In the genomic region with DNA sequence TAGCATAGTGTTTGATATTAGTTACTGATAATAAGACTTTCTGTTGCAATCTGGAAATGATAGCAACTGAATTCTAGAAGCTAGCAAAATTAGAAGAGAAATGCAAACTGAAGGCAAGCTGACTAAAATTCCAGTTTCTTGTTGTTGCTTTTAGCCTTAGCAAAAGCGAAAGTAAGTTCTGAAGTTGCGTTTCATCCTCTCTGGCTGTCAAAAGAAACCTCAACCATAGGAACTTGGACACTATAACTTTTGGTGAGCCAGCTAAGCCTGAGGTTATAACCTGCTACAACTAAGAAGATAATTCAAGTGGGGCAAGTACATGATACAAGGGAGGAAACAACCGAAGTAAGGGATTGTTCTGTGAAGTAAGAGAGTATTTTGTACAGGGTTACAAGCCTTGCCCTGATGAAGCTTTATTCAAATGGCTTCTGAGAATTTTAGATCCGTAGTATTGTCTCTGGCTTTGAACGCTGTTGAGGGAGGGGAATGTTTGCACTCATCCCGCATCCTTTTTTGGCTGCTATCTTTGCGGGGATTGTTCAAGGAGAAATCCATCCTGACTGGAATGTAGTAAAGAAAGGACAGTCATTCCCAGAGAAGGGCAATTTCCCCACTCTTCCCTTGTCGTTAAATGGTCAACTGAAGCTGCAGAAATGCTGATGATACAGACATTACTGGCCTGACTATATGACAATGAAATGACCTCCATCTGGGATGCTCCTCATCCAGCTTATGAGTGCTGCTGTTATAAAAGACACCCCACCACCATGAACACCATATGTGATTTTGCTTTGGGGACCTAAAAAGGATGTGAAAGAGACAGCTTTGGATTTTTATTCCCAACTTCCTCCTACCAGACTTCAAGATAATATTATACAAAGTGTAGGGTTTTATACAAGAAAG, we compare ENCODE assay signal across 9 cellular contexts. TPM values are rescaled to one million over a fixed set of nuclear protein-coding genes. Genes with fewer than 3 reads are reported as not detected.
DNase-seq lines count a peak whose midpoint lies in the region; ATAC-seq and TF ChIP-seq lines count a peak whose summit lies in the region.
"Had no signal": no experiment of that assay in that cellular context is flagged by ENCODE, and none has a peak within 500 bp of the region (broad histone marks: within the 10 kb centered on the region; RNA-seq: fewer than 3 reads in every experiment).

No MANE protein-coding gene starts in this region.

- no peak overlapping the region for H3K4me3 ChIP-seq in Caco-2 (ENCODE audit: low read depth, low read length)
- no peak overlapping the region; the same call in 1 of the 2 replicates for H3K4me3 ChIP-seq in HL-60 (replicated peaks; ENCODE audit: insufficient read depth, low read length)
- H3K4me3 ChIP-seq in coronary artery = peak overlapping the region; percentile 67
- H3K4me3 ChIP-seq in skin epidermis = peak overlapping the region in 5 of 7 experiments; percentile 0 to 27 (median 16)

- DNase-seq in Caco-2 = no peak
- peak in 1 of 2 experiments; percentile 22 for DNase-seq in HL-60 (ENCODE audit: low read depth in 1 of 2, low spot score in 1 of 2)
- DNase-seq in coronary artery (ENCODE audit: low spot score) = no peak
- DNase-seq in substantia nigra (lab: John Stamatoyannopoulos, UW) = no peak
- DNase-seq in NCI-H2029 treated with DMSO at 0.1 percent for 48 hours (lab: John Stamatoyannopoulos, UW) = no peak
- no peak for DNase-seq in mucosa of gallbladder (ENCODE audit: low spot score)

- CTCF ChIA-PET in Caco-2 (lab: Charles Lee) = no interaction called here

- peak overlapping the region; percentile 66 for H3K27ac ChIP-seq in HL-60 (replicated peaks)
- H3K27ac ChIP-seq in coronary artery = peak overlapping the region; percentile 83 to 84
- peak overlapping the region in 18 of 21 experiments; percentile 45 to 84 (median 70) for H3K27ac ChIP-seq in skin epidermis
- no peak overlapping the region for H3K27ac ChIP-seq in substantia nigra (ENCODE audit: low read depth, low read length, poor library complexity, severe bottlenecking)

- H3K27ac Mint-ChIP-seq in Caco-2 (ENCODE audit: unreplicated experiment) = peak overlapping the region; percentile 45

- no peaks in the 10 kb centered on the region for H3K36me3 Mint-ChIP-seq in Caco-2 (ENCODE audit: insufficient read depth, unreplicated experiment)

- no peak for TF ChIP-seq CTCF in Caco-2 (IDR thresholded peaks at IDR 0.05; ENCODE audit: insufficient read depth in 1 of 2, low read depth in 1 of 2, low read length in 1 of 2, severe bottlenecking in 1 of 2, unreplicated experiment in 1 of 2)
- no peak for TF ChIP-seq CTCF in HL-60 (IDR thresholded peaks at IDR 0.05; ENCODE audit: insufficient read depth, low read length)
- TF ChIP-seq CTCF in coronary artery (IDR thresholded peaks at IDR 0.05) = no peak

- no peaks in the 10 kb centered on the region for H3K27me3 Mint-ChIP-seq in Caco-2 (ENCODE audit: insufficient read depth, unreplicated experiment)

- intact Hi-C loops in Caco-2 (cut with micrococcal nuclease; ENCODE audit: unreplicated experiment) = no loop called here

- H3K27me3 ChIP-seq in Caco-2 (replicated peaks; ENCODE audit: control insufficient read depth, insufficient read depth, low read length) = no peaks in the 10 kb centered on the region
- H3K27me3 ChIP-seq in HL-60 (ENCODE audit: insufficient read depth, poor library complexity, severe bottlenecking) = no peaks in the 10 kb centered on the region

- no TSS peak for BruUV-seq in Caco-2 (replicated peaks; lab: Mats Ljungman, UMichigan)

- ATAC-seq in GM21367 (IDR thresholded peaks at IDR 0.05; ENCODE audit: unreplicated experiment) = peak; percentile 92
- ATAC-seq: HCT116 had no signal

- H3K4me3 Mint-ChIP-seq in Caco-2 (ENCODE audit: unreplicated experiment) = no peak overlapping the region

- H3K4me1 ChIP-seq in Caco-2 = no peaks in the 10 kb centered on the region

- no peaks in the 10 kb centered on the region for H3K9me3 Mint-ChIP-seq in Caco-2 (ENCODE audit: unreplicated experiment)

- no peaks in the 10 kb centered on the region for H3K9me3 ChIP-seq in Caco-2

- no peaks in the 10 kb centered on the region for H3K36me3 ChIP-seq in Caco-2 (ENCODE audit: control insufficient read depth, insufficient read depth, low read length)

- H3K4me1 Mint-ChIP-seq in Caco-2 (ENCODE audit: low read depth, unreplicated experiment) = no peaks in the 10 kb centered on the region

- POLR2A ChIA-PET in Caco-2 (lab: Charles Lee) = no interaction called here

RNA-seq across cellular contexts. Expression of a gene that starts 7.0 kb away (rescaled TPM):
- total RNA-seq in Caco-2 (2022) (14.8 and 17.9 TPM in 2 replicates), mucosa of gallbladder (28.5 TPM)

Comparison
In these comparisons a context has a peak if more than half of its experiments do, and no peak if none do; other contexts are left out.
1. H3K4me3 ChIP-seq: peak in coronary artery (single experiment) and skin epidermis (5 of 7); none in Caco-2 (single experiment) and HL-60 (single experiment).